25 cellular contexts compared by ENCODE assay signal in genomic region chr3:42210731-42211130, GRCh38. TPM values are rescaled to one million over a fixed set of nuclear protein-coding genes. Genes with fewer than 3 reads are reported as not detected.
"Had no signal": no experiment of that assay in that cellular context is flagged by ENCODE, and none has a peak within 500 bp of the region (broad histone marks: within the 10 kb centered on the region; RNA-seq: fewer than 3 reads in every experiment).

No MANE protein-coding gene starts in this region.

- H3K27me3 Mint-ChIP-seq: activated CD4-positive, alpha-beta memory T cell treated with anti-CD3 and anti-CD28 coated beads, Interleukin-2, amount 10 ng/mL, durations not matched to agents 7 days and 5 days; activated CD4-positive, alpha-beta T cell treated with anti-CD3 and anti-CD28 coated beads, Interleukin-2, amount 10 ng/mL, durations not matched to agents 24 days and 14 days; activated naive CD4-positive, alpha-beta T cell treated with anti-CD3 and anti-CD28 coated beads, Interleukin-2, amount 10 ng/mL, durations not matched to agents 7 days and 5 days; brain; memory B cell; naive thymus-derived CD4-positive, alpha-beta T cell; stimulated activated memory B cell treated with anti-CD40 and anti-IgM and Interleukin-4, amounts not matched to agents 10 μg/mL and 1 μg/mL and 100 μg/mL, for 72 hours; T-helper 17 cell had no signal

- H3K4me1 Mint-ChIP-seq: brain had no signal

- H3K9me3 Mint-ChIP-seq: activated CD4-positive, alpha-beta memory T cell treated with anti-CD3 and anti-CD28 coated beads, Interleukin-2, amount 10 ng/mL, durations not matched to agents 7 days and 5 days; activated CD4-positive, alpha-beta T cell treated with anti-CD3 and anti-CD28 coated beads, Interleukin-2, amount 10 ng/mL, durations not matched to agents 24 days and 14 days; activated naive CD4-positive, alpha-beta T cell treated with anti-CD3 and anti-CD28 coated beads, Interleukin-2, amount 10 ng/mL, durations not matched to agents 7 days and 5 days; immature natural killer cell; memory B cell; neural crest cell; stimulated activated memory B cell treated with anti-CD40 and anti-IgM and Interleukin-4, amounts not matched to agents 10 μg/mL and 1 μg/mL and 100 μg/mL, for 72 hours had no signal

- H3K9me3 ChIP-seq: esophagus muscularis mucosa, transverse colon had no signal

- H3K27ac Mint-ChIP-seq: activated CD4-positive, alpha-beta memory T cell treated with anti-CD3 and anti-CD28 coated beads, Interleukin-2, amount 10 ng/mL, durations not matched to agents 7 days and 5 days; activated CD4-positive, alpha-beta T cell treated with anti-CD3 and anti-CD28 coated beads, Interleukin-2, amount 10 ng/mL, durations not matched to agents 24 days and 14 days; brain; immature natural killer cell; T-helper 17 cell had no signal

- H3K27ac ChIP-seq: esophagus muscularis mucosa, hepatocyte, transverse colon had no signal

- FAIRE-seq: endothelial cell of umbilical vein, frontal cortex had no signal

- DNase-seq: activated CD4-positive, alpha-beta memory T cell treated with anti-CD3 and anti-CD28 coated beads, Interleukin-2, amount 10 ng/mL, durations not matched to agents 7 days and 5 days; activated CD4-positive, alpha-beta T cell treated with anti-CD3 and anti-CD28 coated beads, Interleukin-2, amount 10 ng/mL, durations not matched to agents 24 days and 14 days; activated effector memory CD4-positive, alpha-beta T cell treated with anti-CD3 and anti-CD28 coated beads, Interleukin-2, amount 50 U/mL, for 16 hours; activated naive CD4-positive, alpha-beta T cell treated with anti-CD3 and anti-CD28 coated beads, Interleukin-2, amount 10 ng/mL, durations not matched to agents 7 days and 5 days; central memory CD4-positive, alpha-beta T cell; effector memory CD4-positive, alpha-beta T cell; glutamatergic neuron; immature natural killer cell; kidney glomerular epithelial cell; naive thymus-derived CD4-positive, alpha-beta T cell; posterior cingulate gyrus; retina; stimulated activated CD4-positive, alpha-beta T cell treated with anti-CD3 and anti-CD28 coated beads, Interleukin-1b, Interleukin-23, amount 100 ng/mL, for 48 hours; T-helper 17 cell; transverse colon had no signal

- H3K27me3 ChIP-seq: esophagus muscularis mucosa, hepatocyte, transverse colon had no signal

- H3K4me3 ChIP-seq: esophagus muscularis mucosa, hepatocyte, transverse colon had no signal

- ATAC-seq: naive thymus-derived CD4-positive, alpha-beta T cell; stimulated activated memory B cell treated with anti-CD40 and anti-IgM and Interleukin-4, amounts not matched to agents 10 μg/mL and 1 μg/mL and 100 μg/mL, for 72 hours; T-helper 17 cell had no signal

- H3K4me3 Mint-ChIP-seq: activated CD4-positive, alpha-beta memory T cell treated with anti-CD3 and anti-CD28 coated beads, Interleukin-2, amount 10 ng/mL, durations not matched to agents 7 days and 5 days; activated CD4-positive, alpha-beta T cell treated with anti-CD3 and anti-CD28 coated beads, Interleukin-2, amount 10 ng/mL, durations not matched to agents 24 days and 14 days; activated naive CD4-positive, alpha-beta T cell treated with anti-CD3 and anti-CD28 coated beads, Interleukin-2, amount 10 ng/mL, durations not matched to agents 7 days and 5 days; brain; immature natural killer cell; memory B cell; naive thymus-derived CD4-positive, alpha-beta T cell; neural crest cell; stimulated activated memory B cell treated with anti-CD40 and anti-IgM and Interleukin-4, amounts not matched to agents 10 μg/mL and 1 μg/mL and 100 μg/mL, for 72 hours; T-helper 17 cell had no signal

- H3K79me2 ChIP-seq: hepatocyte had no signal

- H2AFZ ChIP-seq: hepatocyte had no signal

- H3K4me2 ChIP-seq: hepatocyte had no signal

RNA-seq across cellular contexts. Expression of gene CCK, which starts 55.3 kb away (rescaled TPM):
- total RNA-seq: activated CD4-positive, alpha-beta memory T cell treated with anti-CD3 and anti-CD28 coated beads, Interleukin-2, amount 10 ng/mL, durations not matched to agents 7 days and 5 days; activated CD4-positive, alpha-beta T cell treated with anti-CD3 and anti-CD28 coated beads, Interleukin-2, amount 10 ng/mL, durations not matched to agents 24 days and 14 days; dermis microvascular lymphatic vessel endothelial cell; endothelial cell of umbilical vein; naive thymus-derived CD4-positive, alpha-beta T cell; neural crest cell; T-helper 17 cell had no signal
- polyA plus RNA-seq: endothelial cell of umbilical vein; hepatocyte; immature natural killer cell; liver; naive thymus-derived CD4-positive, alpha-beta T cell had no signal
